In the genomic region with DNA sequence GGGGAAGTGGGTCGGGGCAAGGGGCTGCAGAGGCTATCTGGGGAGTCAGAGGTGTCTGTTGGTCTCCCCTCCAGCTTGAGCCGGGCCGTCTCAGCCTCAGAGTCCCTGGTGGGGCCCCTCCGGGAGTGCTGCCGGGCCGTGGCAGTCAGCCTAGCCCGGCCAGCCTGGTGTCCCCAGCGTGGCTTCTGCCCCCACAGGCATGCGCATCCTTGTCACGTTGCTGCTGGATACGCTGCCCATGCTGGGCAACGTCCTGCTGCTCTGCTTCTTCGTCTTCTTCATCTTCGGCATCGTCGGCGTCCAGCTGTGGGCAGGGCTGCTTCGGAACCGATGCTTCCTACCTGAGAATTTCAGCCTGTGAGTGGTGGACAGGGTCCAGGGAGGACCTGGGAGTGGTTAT, we compare ENCODE assay signal across 9 cellular contexts. TPM values are rescaled to one million over a fixed set of nuclear protein-coding genes. Genes with fewer than 3 reads are reported as not detected.
"Had no signal": no experiment of that assay in that cellular context is flagged by ENCODE, and none has a peak within 500 bp of the region (broad histone marks: within the 10 kb centered on the region; RNA-seq: fewer than 3 reads in every experiment).

No MANE protein-coding gene starts in this region.

- ATAC-seq: K562 had no signal

- H3K4me3 Mint-ChIP-seq: H9 had no signal

- H3K9me3 Mint-ChIP-seq: H9 had no signal

- FAIRE-seq: H54, K562 had no signal

- DNase-seq: GM23248, GOT3, H9, HCEC 1CT, IMR-90 had no signal

- H3K9ac ChIP-seq: GM23248 had no signal

- H3K27ac ChIP-seq: GM23248, HL-60 had no signal

- H3K4me3 ChIP-seq: GM23248, K562 had no signal

- H2AFZ ChIP-seq: GM23248 had no signal

RNA-seq across cellular contexts. Expression of a gene that starts 11.2 kb away (rescaled TPM):
- total RNA-seq: K562 had no signal

RNA-seq across cellular contexts. Expression of a gene that starts 39.1 kb away (rescaled TPM):
- total RNA-seq: GM23248, HT1080, IMR-90 had no signal
- polyA plus RNA-seq: GM23248, K562 had no signal
